ENCODE assay signal across 8 cellular contexts in genomic region chr9:16871358-16872151, GRCh38. TPM values are rescaled to one million over a fixed set of nuclear protein-coding genes. Genes with fewer than 3 reads are reported as not detected.
DNase-seq lines count a peak whose midpoint lies in the region; ATAC-seq lines count a peak whose summit lies in the region.

No MANE protein-coding gene starts in this region.

- peaks cover under 1 to 15% (median 9%) of the 10 kb centered on the region in 11 experiments; a peak in 17 of 22 replicates for H3K9me3 ChIP-seq in BLaER1 treated with 17β-estradiol and CSF1 and Interleukin-3, amounts not matched to agents 10 nM and 100 nM (replicated peaks in 1 of 11)
- H3K9me3 ChIP-seq in trophoblast cell (ENCODE audit: insufficient read depth, low read depth, low read length), result no peaks in the 10 kb centered on the region

- peaks cover 26 to 44% (median 36%) of the 10 kb centered on the region in 10 experiments for H3K4me1 ChIP-seq in BLaER1 treated with 17β-estradiol and CSF1 and Interleukin-3, amounts not matched to agents 10 nM and 100 nM
- H3K4me1 ChIP-seq in trophoblast cell (ENCODE audit: control insufficient read depth in 1 of 2, insufficient read depth in 2 of 2, low read length in 2 of 2), result peaks cover 0 to 3% of the 10 kb centered on the region in 2 experiments

- peak overlapping the region; percentile 67 for H3K14ac ChIP-seq in trophoblast cell (ENCODE audit: low read length)

- DNase-seq in HS-5 (ENCODE audit: low read depth) (peak; percentile 76), left ventricle myocardium superior (peak; percentile 69), trophoblast cell (peak; percentile 8 to 52)
- peak; percentile 2 for DNase-seq in activated naive CD8-positive, alpha-beta T cell treated with anti-CD3 and anti-CD28 coated beads for 36 hours

- no peaks in the 10 kb centered on the region for H3K9me3 Mint-ChIP-seq in activated naive CD8-positive, alpha-beta T cell treated with anti-CD3 and anti-CD28 coated beads for 36 hours

- no peak overlapping the region for H2AK5ac ChIP-seq in trophoblast cell (ENCODE audit: low read length)

- peak overlapping the region; percentile 76 for H4K91ac ChIP-seq in trophoblast cell (ENCODE audit: low read depth, low read length)

- H4K12ac ChIP-seq in trophoblast cell (ENCODE audit: low read depth, low read length), result peak overlapping the region; percentile 64

- peaks cover 60% of the 10 kb centered on the region for H3K27me3 Mint-ChIP-seq in activated naive CD8-positive, alpha-beta T cell treated with anti-CD3 and anti-CD28 coated beads for 36 hours

- H2AFZ ChIP-seq in trophoblast cell (ENCODE audit: insufficient read depth, low read length, poor library complexity), result peak overlapping the region; percentile 79

- no peak overlapping the region for H3K23ac ChIP-seq in trophoblast cell (ENCODE audit: low read length)

- peaks cover 7% of the 10 kb centered on the region for H3K4me1 Mint-ChIP-seq in activated naive CD8-positive, alpha-beta T cell treated with anti-CD3 and anti-CD28 coated beads for 36 hours

- H3K18ac ChIP-seq in trophoblast cell (ENCODE audit: low read length), result peak overlapping the region; percentile 93

- H3K4me3 Mint-ChIP-seq in activated naive CD8-positive, alpha-beta T cell treated with anti-CD3 and anti-CD28 coated beads for 36 hours, result peak overlapping the region; percentile 74

- intact Hi-C loops in left ventricle myocardium superior (cut with micrococcal nuclease), result no loop called here

- peak overlapping the region; percentile 75 to 89 (median 81) for H3K9ac ChIP-seq in BLaER1 treated with 17β-estradiol and CSF1 and Interleukin-3, amounts not matched to agents 10 nM and 100 nM
- peak overlapping the region; percentile 74 for H3K9ac ChIP-seq in trophoblast cell (ENCODE audit: low read length)

- H3K4ac ChIP-seq in trophoblast cell (ENCODE audit: low read depth, low read length), result peak overlapping the region; percentile 33

- H3K4me2 ChIP-seq in BLaER1 treated with 17β-estradiol and CSF1 and Interleukin-3, amounts not matched to agents 10 nM and 100 nM, result peak overlapping the region; percentile 84 to 99 (median 95)
- peak overlapping the region; percentile 94 for H3K4me2 ChIP-seq in trophoblast cell (ENCODE audit: low read length)

- H3K36me3 ChIP-seq in BLaER1 treated with 17β-estradiol and CSF1 and Interleukin-3, amounts not matched to agents 10 nM and 100 nM, result no peaks in the 10 kb centered on the region
- no peaks in the 10 kb centered on the region for H3K36me3 ChIP-seq in trophoblast cell (ENCODE audit: control insufficient read depth in 1 of 2, insufficient read depth in 2 of 2, low read length in 2 of 2)

- peaks cover 2% of the 10 kb centered on the region for H3K36me3 Mint-ChIP-seq in activated naive CD8-positive, alpha-beta T cell treated with anti-CD3 and anti-CD28 coated beads for 36 hours

- ATAC-seq in left ventricle myocardium superior (peak; percentile 59), HG03196 (IDR thresholded peaks at IDR 0.05; ENCODE audit: unreplicated experiment) (no peak), GM18511 (IDR thresholded peaks at IDR 0.05; ENCODE audit: unreplicated experiment) (no peak), HG02852 (IDR thresholded peaks at IDR 0.05; ENCODE audit: unreplicated experiment) (no peak)

- H3K27ac Mint-ChIP-seq in activated naive CD8-positive, alpha-beta T cell treated with anti-CD3 and anti-CD28 coated beads for 36 hours, result no peak overlapping the region

- peak overlapping the region; percentile 69 to 87 (median 78) for H3K27ac ChIP-seq in BLaER1 treated with 17β-estradiol and CSF1 and Interleukin-3, amounts not matched to agents 10 nM and 100 nM
- peak overlapping the region; percentile 77 for H3K27ac ChIP-seq in trophoblast cell (ENCODE audit: low read depth, low read length)

- peak overlapping the region; percentile 86 for H4K8ac ChIP-seq in trophoblast cell (ENCODE audit: low read depth, low read length)

- H3K79me1 ChIP-seq in trophoblast cell (ENCODE audit: low read length), result peaks cover 18% of the 10 kb centered on the region

- H2BK12ac ChIP-seq in trophoblast cell (ENCODE audit: low read length), result peak overlapping the region; percentile 73

- WGBS in trophoblast cell (ENCODE audit: extremely low coverage, insufficient coverage, insufficient read length), result no CpG with 5 or more reads among the region's 62 CpGs

- peak overlapping the region; percentile 84 for H2BK120ac ChIP-seq in trophoblast cell (ENCODE audit: insufficient read depth, low read length, poor library complexity)

- peak overlapping the region; percentile 72 to 81 (median 76) for H3K4me3 ChIP-seq in BLaER1 treated with 17β-estradiol and CSF1 and Interleukin-3, amounts not matched to agents 10 nM and 100 nM
- H3K4me3 ChIP-seq in trophoblast cell (ENCODE audit: low read depth, low read length), result peak overlapping the region; percentile 91

- H3K79me2 ChIP-seq in trophoblast cell (ENCODE audit: control insufficient read depth, insufficient read depth, low read length, poor library complexity), result peaks cover 8% of the 10 kb centered on the region

- peaks cover 29 to 42% (median 39%) of the 10 kb centered on the region in 11 experiments for H3K27me3 ChIP-seq in BLaER1 treated with 17β-estradiol and CSF1 and Interleukin-3, amounts not matched to agents 10 nM and 100 nM
- no peaks in the 10 kb centered on the region for H3K27me3 ChIP-seq in trophoblast cell (ENCODE audit: insufficient read depth, low read length)

- peak overlapping the region; percentile 93 for H2BK5ac ChIP-seq in trophoblast cell (ENCODE audit: low read depth, low read length, poor library complexity)

- H4K20me1 ChIP-seq in BLaER1 treated with 17β-estradiol and CSF1 and Interleukin-3, amounts not matched to agents 10 nM and 100 nM, result peaks cover 0 to 16% (median 10%) of the 10 kb centered on the region in 11 experiments; a peak in 7 of 22 replicates

RNA-seq across cellular contexts. Expression of gene BNC2, which starts 1.1 kb away (rescaled TPM):
- total RNA-seq in activated naive CD8-positive, alpha-beta T cell treated with anti-CD3 and anti-CD28 coated beads for 36 hours, result not detected
- total RNA-seq in left ventricle myocardium superior, result 6.3 TPM
- 4.4 and 5.2 TPM in 2 replicates for polyA plus RNA-seq in trophoblast cell (2013)

Comparison
In these comparisons a context has a peak if more than half of its experiments do, and no peak if none do; other contexts are left out.
1. DNase-seq: peak in every context shown above with its lines; median percentile 76 in HS-5; 69 in left ventricle myocardium superior; 30 in trophoblast cell; 2 in activated naive CD8-positive, alpha-beta T cell treated with anti-CD3 and anti-CD28 coated beads for 36 hours.